9 cellular contexts compared by ENCODE assay signal in the genomic region with DNA sequence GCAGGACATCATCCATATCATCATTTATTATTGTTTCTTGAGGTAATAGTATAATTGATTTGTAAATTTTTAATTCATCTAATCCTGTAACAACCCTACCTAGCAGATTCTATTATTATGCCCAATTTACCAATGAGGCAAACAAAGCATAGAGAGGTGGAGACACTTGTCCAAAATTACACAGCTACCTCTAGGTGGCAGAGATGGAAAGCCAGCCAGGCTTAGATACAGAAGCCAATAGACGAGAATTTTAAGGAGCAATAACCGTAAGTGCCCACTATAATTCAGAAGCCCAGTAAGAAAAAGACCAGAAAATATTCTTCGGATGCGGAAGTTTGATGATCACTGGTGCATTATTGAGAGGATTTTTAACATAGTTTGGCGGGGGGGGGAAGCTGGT. TPM values are rescaled to one million over a fixed set of nuclear protein-coding genes. Genes with fewer than 3 reads are reported as not detected.
DNase-seq lines count a peak whose midpoint lies in the region; ATAC-seq and TF ChIP-seq lines count a peak whose summit lies in the region.
"Had no signal": no experiment of that assay in that cellular context is flagged by ENCODE, and none has a peak within 500 bp of the region (broad histone marks: within the 10 kb centered on the region; RNA-seq: fewer than 3 reads in every experiment).

No MANE protein-coding gene starts in this region.

- no peaks in the 10 kb centered on the region for H3K27me3 ChIP-seq in GM23338 (ENCODE audit: insufficient read depth)
- H3K27me3 ChIP-seq in RWPE2 (ENCODE audit: insufficient read depth, poor library complexity, severe bottlenecking) = no peaks in the 10 kb centered on the region
- H3K27me3 ChIP-seq in kidney epithelial cell (ENCODE audit: control insufficient read depth, insufficient read depth, low read length) = no peaks in the 10 kb centered on the region

- H3K9me3 ChIP-seq in RWPE2 (ENCODE audit: severe bottlenecking) = no peaks in the 10 kb centered on the region

- no peak overlapping the region for H3K27ac Mint-ChIP-seq in GM23338
- H3K27ac Mint-ChIP-seq in activated CD4-positive, alpha-beta memory T cell treated with anti-CD3 and anti-CD28 coated beads, Interleukin-2, amount 10 ng/mL, durations not matched to agents 7 days and 5 days = no peak overlapping the region
- no peak overlapping the region for H3K27ac Mint-ChIP-seq in activated CD8-positive, alpha-beta T cell treated with anti-CD3 and anti-CD28 coated beads, Interleukin-2, amount 10 ng/mL, durations not matched to agents 7 days and 5 days

- no peak overlapping the region for H3K4me2 ChIP-seq in GM23338

- H3F3A ChIP-seq in GM23338 (replicated peaks; ENCODE audit: low read depth) = no peaks in the 10 kb centered on the region

- H3K36me3 Mint-ChIP-seq in GM23338 (ENCODE audit: low read depth) = no peaks in the 10 kb centered on the region
- no peaks in the 10 kb centered on the region for H3K36me3 Mint-ChIP-seq in activated CD4-positive, alpha-beta memory T cell treated with anti-CD3 and anti-CD28 coated beads, Interleukin-2, amount 10 ng/mL, durations not matched to agents 7 days and 5 days (ENCODE audit: low read depth)
- H3K36me3 Mint-ChIP-seq in activated CD8-positive, alpha-beta T cell treated with anti-CD3 and anti-CD28 coated beads, Interleukin-2, amount 10 ng/mL, durations not matched to agents 7 days and 5 days (ENCODE audit: low read depth) = no peaks in the 10 kb centered on the region

- CTCF ChIA-PET in activated CD4-positive, alpha-beta memory T cell treated with anti-CD3 and anti-CD28 coated beads, Interleukin-2, amount 10 ng/mL, durations not matched to agents 7 days and 5 days (lab: Charles Lee) = interaction anchor here (1.2 kb wide), 1 partner anchor 35 kb away, joined by 3 read pairs; no protein-coding TSS in a partner anchor
- CTCF ChIA-PET in activated CD8-positive, alpha-beta T cell treated with anti-CD3 and anti-CD28 coated beads, Interleukin-2, amount 10 ng/mL, durations not matched to agents 7 days and 5 days (lab: Charles Lee) = interaction anchor here (1.0 kb wide), 2 partner anchors 34 to 51 kb away, joined by 3 read pairs; no protein-coding TSS in a partner anchor

- no peaks in the 10 kb centered on the region for H3K9me3 Mint-ChIP-seq in GM23338
- no peaks in the 10 kb centered on the region for H3K9me3 Mint-ChIP-seq in activated CD4-positive, alpha-beta memory T cell treated with anti-CD3 and anti-CD28 coated beads, Interleukin-2, amount 10 ng/mL, durations not matched to agents 7 days and 5 days
- no peaks in the 10 kb centered on the region for H3K9me3 Mint-ChIP-seq in activated CD8-positive, alpha-beta T cell treated with anti-CD3 and anti-CD28 coated beads, Interleukin-2, amount 10 ng/mL, durations not matched to agents 7 days and 5 days (ENCODE audit: insufficient read depth)

- ATAC-seq in GM23338 = peak; percentile 52
- peak; percentile 52; the same call in 2 of the 3 replicates for ATAC-seq in RWPE2 (ENCODE audit: low read depth)
- ATAC-seq in activated CD8-positive, alpha-beta T cell treated with anti-CD3 and anti-CD28 coated beads, Interleukin-2, amount 10 ng/mL, durations not matched to agents 7 days and 5 days = no peak
- ATAC-seq in GM21423 (IDR thresholded peaks at IDR 0.05; ENCODE audit: unreplicated experiment) = no peak

- POLR2A ChIA-PET in activated CD4-positive, alpha-beta memory T cell treated with anti-CD3 and anti-CD28 coated beads, Interleukin-2, amount 10 ng/mL, durations not matched to agents 7 days and 5 days (lab: Charles Lee) = no interaction called here
- POLR2A ChIA-PET in activated CD8-positive, alpha-beta T cell treated with anti-CD3 and anti-CD28 coated beads, Interleukin-2, amount 10 ng/mL, durations not matched to agents 7 days and 5 days (lab: Charles Lee) = no interaction called here

- no peaks in the 10 kb centered on the region for H3K36me3 ChIP-seq in GM23338 (ENCODE audit: insufficient read depth)
- H3K36me3 ChIP-seq in RWPE2 (ENCODE audit: low read depth) = no peaks in the 10 kb centered on the region
- no peaks in the 10 kb centered on the region for H3K36me3 ChIP-seq in kidney epithelial cell (ENCODE audit: control insufficient read depth, insufficient read depth, low read length)

- no peak overlapping the region for H2AFZ ChIP-seq in GM23338

- peak; percentile 52 for DNase-seq in D341Med (ENCODE audit: low spot score)
- peak; percentile 25 for DNase-seq in GM23338 (ENCODE audit: low spot score)
- DNase-seq in RWPE2 (ENCODE audit: low spot score) = no peak
- DNase-seq in kidney epithelial cell (ENCODE audit: low read depth) = no peak
- DNase-seq in activated CD4-positive, alpha-beta memory T cell treated with anti-CD3 and anti-CD28 coated beads, Interleukin-2, amount 10 ng/mL, durations not matched to agents 7 days and 5 days = no peak
- no peak for DNase-seq in activated CD8-positive, alpha-beta T cell treated with anti-CD3 and anti-CD28 coated beads, Interleukin-2, amount 10 ng/mL, durations not matched to agents 7 days and 5 days
- DNase-seq in H4 (ENCODE audit: low spot score) = no peak
- DNase-seq: activated CD8-positive, alpha-beta memory T cell treated with anti-CD3 and anti-CD28 coated beads for 24 hours had no signal

- H3K4me1 Mint-ChIP-seq in GM23338 = peaks cover 36% of the 10 kb centered on the region
- H3K4me1 Mint-ChIP-seq in activated CD4-positive, alpha-beta memory T cell treated with anti-CD3 and anti-CD28 coated beads, Interleukin-2, amount 10 ng/mL, durations not matched to agents 7 days and 5 days = no peaks in the 10 kb centered on the region
- no peaks in the 10 kb centered on the region for H3K4me1 Mint-ChIP-seq in activated CD8-positive, alpha-beta T cell treated with anti-CD3 and anti-CD28 coated beads, Interleukin-2, amount 10 ng/mL, durations not matched to agents 7 days and 5 days (ENCODE audit: low read depth)

- H3K4me1 ChIP-seq in GM23338 (ENCODE audit: insufficient read depth) (peaks cover 27% of the 10 kb centered on the region), RWPE2 (ENCODE audit: insufficient read depth, poor library complexity, severe bottlenecking) (no peaks in the 10 kb centered on the region)

- TF ChIP-seq CTCF in GM23338 (conservative IDR thresholded peaks at IDR 0.05; ENCODE audit: low read depth in 2 of 2) = peak; percentile 46 to 69
- peak; percentile 70 for TF ChIP-seq CTCF in RWPE2 (IDR thresholded peaks at IDR 0.05; ENCODE audit: poor library complexity, severe bottlenecking)
- TF ChIP-seq CTCF in kidney epithelial cell (IDR thresholded peaks at IDR 0.05; ENCODE audit: insufficient read depth, low read length, poor library complexity, severe bottlenecking) = peak; percentile 23

- H3K79me2 ChIP-seq in GM23338 (replicated peaks; ENCODE audit: insufficient read depth) = no peaks in the 10 kb centered on the region

- H3K9me2 ChIP-seq in GM23338 (ENCODE audit: insufficient read depth) = no peaks in the 10 kb centered on the region

- H3K27me3 Mint-ChIP-seq in GM23338 (ENCODE audit: insufficient read depth, low read depth, poor library complexity) = peaks cover 2% of the 10 kb centered on the region
- H3K27me3 Mint-ChIP-seq in activated CD4-positive, alpha-beta memory T cell treated with anti-CD3 and anti-CD28 coated beads, Interleukin-2, amount 10 ng/mL, durations not matched to agents 7 days and 5 days = no peaks in the 10 kb centered on the region
- no peaks in the 10 kb centered on the region for H3K27me3 Mint-ChIP-seq in activated CD8-positive, alpha-beta T cell treated with anti-CD3 and anti-CD28 coated beads, Interleukin-2, amount 10 ng/mL, durations not matched to agents 7 days and 5 days (ENCODE audit: low read depth)

- no peak overlapping the region for H3K4me3 ChIP-seq in GM23338
- no peak overlapping the region for H3K4me3 ChIP-seq in RWPE2 (ENCODE audit: severe bottlenecking)
- no peak overlapping the region for H3K4me3 ChIP-seq in kidney epithelial cell (ENCODE audit: low read depth, low read length)

- H4K20me1 ChIP-seq in GM23338 (replicated peaks; ENCODE audit: insufficient read depth) = no peaks in the 10 kb centered on the region

- H3K27ac ChIP-seq in GM23338 (ENCODE audit: low read depth) (no peak overlapping the region), RWPE2 (ENCODE audit: poor library complexity, severe bottlenecking) (no peak overlapping the region)

- no peak overlapping the region for H3K4me3 Mint-ChIP-seq in GM23338
- H3K4me3 Mint-ChIP-seq in activated CD4-positive, alpha-beta memory T cell treated with anti-CD3 and anti-CD28 coated beads, Interleukin-2, amount 10 ng/mL, durations not matched to agents 7 days and 5 days = no peak overlapping the region
- H3K4me3 Mint-ChIP-seq in activated CD8-positive, alpha-beta T cell treated with anti-CD3 and anti-CD28 coated beads, Interleukin-2, amount 10 ng/mL, durations not matched to agents 7 days and 5 days = no peak overlapping the region

TF ChIP-seq in GM23338, 12 proteins besides CTCF, POLR2A, EP300 and RAD21 (continues in another document):
- TF ChIP-seq POLR2AphosphoS5 (IDR thresholded peaks at IDR 0.05; ENCODE audit: low read depth) (no peak), ZNF114 (CRISPR knock-in tag; IDR thresholded peaks at IDR 0.05) (no peak)

RNA-seq across cellular contexts. Expression of a gene that starts 54.0 kb away (rescaled TPM):
- 70.5 and 85.2 TPM in 2 replicates for total RNA-seq in GM23338 (2014; rRNA removed; shearing (Covaris generic))
- 41.4 and 46.5 TPM in 2 replicates for polyA plus RNA-seq in GM23338 (2016; fragmentation: Nextera tagmentation; extraction: Ambion mirVana)
- 5.1 and 14.8 TPM in 2 replicates for total RNA-seq in kidney epithelial cell
- total RNA-seq in activated CD4-positive, alpha-beta memory T cell treated with anti-CD3 and anti-CD28 coated beads, Interleukin-2, amount 10 ng/mL, durations not matched to agents 7 days and 5 days = 10 to 100 TPM; 15.0 to 19.1 TPM
- 1 to 10 TPM; 4.5 to 5.3 TPM for total RNA-seq in activated CD8-positive, alpha-beta T cell treated with anti-CD3 and anti-CD28 coated beads, Interleukin-2, amount 10 ng/mL, durations not matched to agents 7 days and 5 days
- 9.1 and 10.2 TPM in 2 replicates for total RNA-seq in H4 (2014; rRNA removed; shearing (Covaris generic))

Comparison
In these comparisons a context has a peak if more than half of its experiments do, and no peak if none do; other contexts are left out.
1. DNase-seq: peak in D341Med (single experiment) and GM23338 (single experiment); none in RWPE2 (single experiment), kidney epithelial cell (single experiment), activated CD4-positive, alpha-beta memory T cell treated with anti-CD3 and anti-CD28 coated beads, Interleukin-2, amount 10 ng/mL, durations not matched to agents 7 days and 5 days (single experiment), activated CD8-positive, alpha-beta T cell treated with anti-CD3 and anti-CD28 coated beads, Interleukin-2, amount 10 ng/mL, durations not matched to agents 7 days and 5 days (single experiment) and H4 (single experiment).
2. ATAC-seq: peak in GM23338 (single experiment) and RWPE2 (single experiment); none in activated CD8-positive, alpha-beta T cell treated with anti-CD3 and anti-CD28 coated beads, Interleukin-2, amount 10 ng/mL, durations not matched to agents 7 days and 5 days (single experiment) and GM21423 (single experiment).
3. Peak in every context shown above with its lines, with median percentiles within 50 percentile points of each other: CTCF ChIP-seq.